ENCODE assay signal across 19 cellular contexts in the genomic region with DNA sequence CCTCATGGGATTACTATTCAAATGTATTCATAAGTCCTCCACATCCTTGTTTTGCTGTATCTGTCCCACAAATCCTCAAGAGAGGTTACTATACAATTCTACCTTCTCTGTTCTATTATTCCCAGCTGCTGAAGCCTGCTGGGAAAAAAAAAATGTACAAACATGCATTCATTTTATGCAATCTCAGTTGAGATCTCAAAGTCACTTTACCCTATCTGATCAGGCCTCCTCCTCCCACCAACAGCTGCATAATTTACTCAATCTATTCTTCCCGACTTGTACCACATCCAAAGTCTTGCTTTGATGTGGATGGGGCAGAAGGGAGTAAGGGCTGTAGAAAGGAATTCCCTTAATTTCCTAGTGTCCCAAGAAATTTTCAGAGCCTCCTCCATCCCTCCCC. TPM values are rescaled to one million over a fixed set of nuclear protein-coding genes. Genes with fewer than 3 reads are reported as not detected.
DNase-seq lines count a peak whose midpoint lies in the region; ATAC-seq and TF ChIP-seq lines count a peak whose summit lies in the region.
"Had no signal": no experiment of that assay in that cellular context is flagged by ENCODE, and none has a peak within 500 bp of the region (broad histone marks: within the 10 kb centered on the region; RNA-seq: fewer than 3 reads in every experiment).

No MANE protein-coding gene starts in this region.

- no peak overlapping the region for H3K27ac ChIP-seq in spleen
- H3K27ac ChIP-seq: A549, brain microvascular endothelial cell, upper lobe of right lung had no signal

- H3K27me3 Mint-ChIP-seq in activated CD4-positive, alpha-beta T cell treated with anti-CD3 and anti-CD28 coated beads, Interleukin-2, amount 10 ng/mL, durations not matched to agents 24 days and 14 days: no peaks in the 10 kb centered on the region
- H3K27me3 Mint-ChIP-seq in central memory CD8-positive, alpha-beta T cell: no peaks in the 10 kb centered on the region
- no peaks in the 10 kb centered on the region for H3K27me3 Mint-ChIP-seq in naive thymus-derived CD8-positive, alpha-beta T cell

- TF ChIP-seq POLR2A in spleen (IDR thresholded peaks at IDR 0.05): no peak

- peak overlapping the region; percentile 23 for H3K27ac Mint-ChIP-seq in activated CD4-positive, alpha-beta T cell treated with anti-CD3 and anti-CD28 coated beads, Interleukin-2, amount 10 ng/mL, durations not matched to agents 24 days and 14 days
- H3K27ac Mint-ChIP-seq in central memory CD8-positive, alpha-beta T cell (ENCODE audit: low read depth): peak overlapping the region; percentile 58
- peak overlapping the region; percentile 8 to 59 (median 41) for H3K27ac Mint-ChIP-seq in naive thymus-derived CD8-positive, alpha-beta T cell

- H3K9me3 ChIP-seq in spleen: no peaks in the 10 kb centered on the region
- H3K9me3 ChIP-seq: A549, Caco-2, upper lobe of right lung had no signal

- POLR2A ChIA-PET in naive thymus-derived CD8-positive, alpha-beta T cell (lab: Charles Lee): interaction anchor here (0.6 kb wide), 1 partner anchor 14 kb away, joined by 3 read pairs; no protein-coding TSS in a partner anchor

- H3K4me3 Mint-ChIP-seq in activated CD4-positive, alpha-beta T cell treated with anti-CD3 and anti-CD28 coated beads, Interleukin-2, amount 10 ng/mL, durations not matched to agents 24 days and 14 days: no peak overlapping the region
- H3K4me3 Mint-ChIP-seq in central memory CD8-positive, alpha-beta T cell: no peak overlapping the region
- no peak overlapping the region for H3K4me3 Mint-ChIP-seq in naive thymus-derived CD8-positive, alpha-beta T cell
- H3K4me3 Mint-ChIP-seq: H9 had no signal

- ATAC-seq in central memory CD8-positive, alpha-beta T cell (replicated peaks; ENCODE audit: extremely low read depth, poor library complexity, severe bottlenecking): no peak
- no peak for ATAC-seq in naive thymus-derived CD8-positive, alpha-beta T cell
- ATAC-seq: A549, left cardiac atrium, upper lobe of right lung had no signal

- peaks cover 44% of the 10 kb centered on the region for H3K36me3 Mint-ChIP-seq in activated CD4-positive, alpha-beta T cell treated with anti-CD3 and anti-CD28 coated beads, Interleukin-2, amount 10 ng/mL, durations not matched to agents 24 days and 14 days (ENCODE audit: low read depth)
- H3K36me3 Mint-ChIP-seq in central memory CD8-positive, alpha-beta T cell (ENCODE audit: insufficient read depth): peaks cover 42% of the 10 kb centered on the region
- peaks cover 0 to 81% (median 7%) of the 10 kb centered on the region in 3 donors for H3K36me3 Mint-ChIP-seq in naive thymus-derived CD8-positive, alpha-beta T cell

- H3K27me3 ChIP-seq in spleen (replicated peaks in 1 of 7): no peaks in the 10 kb centered on the region
- H3K27me3 ChIP-seq: brain microvascular endothelial cell, upper lobe of right lung had no signal

- peaks cover 20% of the 10 kb centered on the region for H3K4me1 Mint-ChIP-seq in activated CD4-positive, alpha-beta T cell treated with anti-CD3 and anti-CD28 coated beads, Interleukin-2, amount 10 ng/mL, durations not matched to agents 24 days and 14 days
- peaks cover 31% of the 10 kb centered on the region for H3K4me1 Mint-ChIP-seq in central memory CD8-positive, alpha-beta T cell
- H3K4me1 Mint-ChIP-seq in naive thymus-derived CD8-positive, alpha-beta T cell: peaks cover 20 to 44% (median 38%) of the 10 kb centered on the region in 4 donors

- DNase-seq in activated CD4-positive, alpha-beta T cell treated with anti-CD3 and anti-CD28 coated beads, Interleukin-2, amount 10 ng/mL, durations not matched to agents 24 days and 14 days: no peak
- DNase-seq in activated CD4-positive, alpha-beta T cell treated with anti-CD3 and anti-CD28 coated beads for 1 hour: no peak
- DNase-seq in SK-N-DZ (ENCODE audit: low spot score): peak; percentile 2
- no peak for DNase-seq in central memory CD8-positive, alpha-beta T cell (ENCODE audit: low spot score in 2 of 2)
- DNase-seq in naive thymus-derived CD8-positive, alpha-beta T cell: no peak
- no peak for DNase-seq in spleen
- DNase-seq in NCI-H510A (lab: John Stamatoyannopoulos, UW): no peak
- no peak for DNase-seq in stimulated activated CD4-positive, alpha-beta T cell treated with anti-CD3 and anti-CD28 coated beads, Interleukin-4, amount 100 ng/mL, for 4 hours
- DNase-seq: activated CD4-positive, alpha-beta T cell treated with anti-CD3 and anti-CD28 coated beads for 4 hours; brain microvascular endothelial cell; Caco-2; H9; IMR-90; left cardiac atrium; RPMI8226; stimulated activated naive CD4-positive, alpha-beta T cell treated with Interleukin-2 at 50 U/mL for 16 hours; T-helper 1 cell; upper lobe of right lung had no signal

- intact Hi-C loops in activated CD4-positive, alpha-beta T cell treated with anti-CD3 and anti-CD28 coated beads, Interleukin-2, amount 10 ng/mL, durations not matched to agents 24 days and 14 days (cut with micrococcal nuclease): no loop called here
- intact Hi-C loops in spleen (cut with DNase I; ENCODE audit: low total_unique reads): loop anchor here (10.0 kb wide), 1 partner anchor 267 kb away; no protein-coding TSS in a partner anchor

- peaks cover 0 to 97% (median 34%) of the 10 kb centered on the region in 6 donors for H3K36me3 ChIP-seq in spleen
- H3K36me3 ChIP-seq: brain microvascular endothelial cell had no signal

- H3K4me3 ChIP-seq in spleen: no peak overlapping the region
- H3K4me3 ChIP-seq: A549, upper lobe of right lung had no signal

- TF ChIP-seq CTCF in spleen (IDR thresholded peaks at IDR 0.05 in 8 of 11, conservative IDR thresholded peaks at IDR 0.05 in 3 of 11): no peak

- H3K9me3 Mint-ChIP-seq in activated CD4-positive, alpha-beta T cell treated with anti-CD3 and anti-CD28 coated beads, Interleukin-2, amount 10 ng/mL, durations not matched to agents 24 days and 14 days: no peaks in the 10 kb centered on the region
- no peaks in the 10 kb centered on the region for H3K9me3 Mint-ChIP-seq in central memory CD8-positive, alpha-beta T cell
- H3K9me3 Mint-ChIP-seq in naive thymus-derived CD8-positive, alpha-beta T cell: no peaks in the 10 kb centered on the region
- H3K9me3 Mint-ChIP-seq: H9 had no signal

- WGBS in spleen, 5 donors: 59 to 91% (median 69%) methylated on average over 1 of the region's 1 CpG

- peaks cover 0 to 24% (median 0%) of the 10 kb centered on the region in 6 donors for H3K4me1 ChIP-seq in spleen
- H3K4me1 ChIP-seq: A549, upper lobe of right lung had no signal

RNA-seq across cellular contexts. Expression of a gene that starts 28.6 kb away (rescaled TPM):
- 106 TPM in 2 replicates for total RNA-seq in activated CD4-positive, alpha-beta T cell treated with anti-CD3 and anti-CD28 coated beads, Interleukin-2, amount 10 ng/mL, durations not matched to agents 24 days and 14 days
- polyA plus RNA-seq in SK-N-DZ (2014; cell fraction: cytosol; rRNA removed): 90.5 and 107 TPM in 2 replicates
- polyA plus RNA-seq in SK-N-DZ (2014; cell fraction: nucleus; rRNA removed): 147 and 165 TPM in 2 replicates
- 100 to 1,000 TPM; 179 to 184 TPM for total RNA-seq in naive thymus-derived CD8-positive, alpha-beta T cell
- 100 to 1,000 TPM; 113 to 163 (median 143) TPM for polyA plus RNA-seq in naive thymus-derived CD8-positive, alpha-beta T cell
- total RNA-seq in spleen: 100 to 1,000 TPM in 2 of 7 donors, 10 to 100 TPM in 5; 55.5 to 121 (median 66.0) TPM
- 10 to 100 TPM; 38.1 to 52.0 (median 44.6) TPM for polyA plus RNA-seq in spleen

RNA-seq across cellular contexts. Expression of a gene that starts 59.5 kb away (rescaled TPM):
- total RNA-seq in activated CD4-positive, alpha-beta T cell treated with anti-CD3 and anti-CD28 coated beads, Interleukin-2, amount 10 ng/mL, durations not matched to agents 24 days and 14 days: 31.7 and 35.9 TPM in 2 replicates
- 31.2 and 32.7 TPM in 2 replicates for polyA plus RNA-seq in SK-N-DZ (2014; cell fraction: cytosol; rRNA removed)
- polyA plus RNA-seq in SK-N-DZ (2014; cell fraction: nucleus; rRNA removed): 50.6 and 50.8 TPM in 2 replicates
- total RNA-seq in naive thymus-derived CD8-positive, alpha-beta T cell: 10 to 100 TPM; 27.3 to 27.6 TPM
- 10 to 100 TPM in 2 of 3 donors, 1 to 10 TPM in 1; 8.6 to 12.1 (median 11.5) TPM for polyA plus RNA-seq in naive thymus-derived CD8-positive, alpha-beta T cell
- 10 to 100 TPM; 27.7 to 45.8 (median 34.4) TPM for total RNA-seq in spleen
- polyA plus RNA-seq in spleen: 10 to 100 TPM in 2 of 3 donors, 1 to 10 TPM in 1; 6.4 to 13.5 (median 10.2) TPM
